1 cellular context compared by ENCODE assay signal in the genomic region with DNA sequence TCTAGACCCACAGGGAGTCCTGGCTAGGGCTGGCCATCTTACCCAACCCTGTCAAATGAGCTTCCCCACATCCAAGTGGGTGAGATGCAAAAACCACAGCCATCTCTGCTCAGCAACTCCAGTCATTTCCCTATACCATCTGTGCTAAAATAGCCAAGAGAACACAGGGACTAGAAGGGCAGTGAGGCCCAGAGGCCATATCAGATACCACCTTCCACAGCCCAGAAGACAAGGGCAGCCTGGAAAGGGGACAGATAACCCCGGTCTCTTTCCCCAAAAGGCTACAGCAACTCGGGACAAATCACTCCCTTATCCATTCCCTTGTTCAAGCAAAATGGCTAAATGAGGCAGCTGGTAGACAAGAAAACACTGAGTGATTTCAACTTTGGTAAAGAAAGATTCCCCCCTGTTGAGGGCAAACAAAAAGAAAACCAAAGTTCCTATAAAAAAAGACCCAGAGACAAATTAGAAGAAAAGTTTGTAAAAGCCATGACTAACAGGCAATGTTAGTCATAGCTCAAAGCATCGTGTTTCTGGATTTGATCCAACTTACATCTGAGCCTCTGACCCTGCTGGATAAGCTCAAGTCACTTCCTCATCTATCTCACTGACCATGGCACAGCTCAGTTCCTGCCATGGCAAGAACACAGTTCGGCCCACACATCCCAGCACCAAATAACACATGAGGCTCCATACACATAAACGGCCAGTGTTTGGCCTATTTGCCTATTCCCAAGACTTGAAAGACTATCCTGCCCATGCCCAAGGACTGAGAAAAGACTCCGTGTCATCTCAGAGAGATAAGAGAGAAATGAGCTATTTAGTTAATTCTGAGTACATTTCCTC.
TF ChIP-seq lines count a peak whose summit lies in the region.

No MANE protein-coding gene starts in this region.

TF ChIP-seq in K562, 482 proteins besides CTCF, POLR2A, EP300 and RAD21 (continued from another document):
- TF ChIP-seq, protein P1, sequence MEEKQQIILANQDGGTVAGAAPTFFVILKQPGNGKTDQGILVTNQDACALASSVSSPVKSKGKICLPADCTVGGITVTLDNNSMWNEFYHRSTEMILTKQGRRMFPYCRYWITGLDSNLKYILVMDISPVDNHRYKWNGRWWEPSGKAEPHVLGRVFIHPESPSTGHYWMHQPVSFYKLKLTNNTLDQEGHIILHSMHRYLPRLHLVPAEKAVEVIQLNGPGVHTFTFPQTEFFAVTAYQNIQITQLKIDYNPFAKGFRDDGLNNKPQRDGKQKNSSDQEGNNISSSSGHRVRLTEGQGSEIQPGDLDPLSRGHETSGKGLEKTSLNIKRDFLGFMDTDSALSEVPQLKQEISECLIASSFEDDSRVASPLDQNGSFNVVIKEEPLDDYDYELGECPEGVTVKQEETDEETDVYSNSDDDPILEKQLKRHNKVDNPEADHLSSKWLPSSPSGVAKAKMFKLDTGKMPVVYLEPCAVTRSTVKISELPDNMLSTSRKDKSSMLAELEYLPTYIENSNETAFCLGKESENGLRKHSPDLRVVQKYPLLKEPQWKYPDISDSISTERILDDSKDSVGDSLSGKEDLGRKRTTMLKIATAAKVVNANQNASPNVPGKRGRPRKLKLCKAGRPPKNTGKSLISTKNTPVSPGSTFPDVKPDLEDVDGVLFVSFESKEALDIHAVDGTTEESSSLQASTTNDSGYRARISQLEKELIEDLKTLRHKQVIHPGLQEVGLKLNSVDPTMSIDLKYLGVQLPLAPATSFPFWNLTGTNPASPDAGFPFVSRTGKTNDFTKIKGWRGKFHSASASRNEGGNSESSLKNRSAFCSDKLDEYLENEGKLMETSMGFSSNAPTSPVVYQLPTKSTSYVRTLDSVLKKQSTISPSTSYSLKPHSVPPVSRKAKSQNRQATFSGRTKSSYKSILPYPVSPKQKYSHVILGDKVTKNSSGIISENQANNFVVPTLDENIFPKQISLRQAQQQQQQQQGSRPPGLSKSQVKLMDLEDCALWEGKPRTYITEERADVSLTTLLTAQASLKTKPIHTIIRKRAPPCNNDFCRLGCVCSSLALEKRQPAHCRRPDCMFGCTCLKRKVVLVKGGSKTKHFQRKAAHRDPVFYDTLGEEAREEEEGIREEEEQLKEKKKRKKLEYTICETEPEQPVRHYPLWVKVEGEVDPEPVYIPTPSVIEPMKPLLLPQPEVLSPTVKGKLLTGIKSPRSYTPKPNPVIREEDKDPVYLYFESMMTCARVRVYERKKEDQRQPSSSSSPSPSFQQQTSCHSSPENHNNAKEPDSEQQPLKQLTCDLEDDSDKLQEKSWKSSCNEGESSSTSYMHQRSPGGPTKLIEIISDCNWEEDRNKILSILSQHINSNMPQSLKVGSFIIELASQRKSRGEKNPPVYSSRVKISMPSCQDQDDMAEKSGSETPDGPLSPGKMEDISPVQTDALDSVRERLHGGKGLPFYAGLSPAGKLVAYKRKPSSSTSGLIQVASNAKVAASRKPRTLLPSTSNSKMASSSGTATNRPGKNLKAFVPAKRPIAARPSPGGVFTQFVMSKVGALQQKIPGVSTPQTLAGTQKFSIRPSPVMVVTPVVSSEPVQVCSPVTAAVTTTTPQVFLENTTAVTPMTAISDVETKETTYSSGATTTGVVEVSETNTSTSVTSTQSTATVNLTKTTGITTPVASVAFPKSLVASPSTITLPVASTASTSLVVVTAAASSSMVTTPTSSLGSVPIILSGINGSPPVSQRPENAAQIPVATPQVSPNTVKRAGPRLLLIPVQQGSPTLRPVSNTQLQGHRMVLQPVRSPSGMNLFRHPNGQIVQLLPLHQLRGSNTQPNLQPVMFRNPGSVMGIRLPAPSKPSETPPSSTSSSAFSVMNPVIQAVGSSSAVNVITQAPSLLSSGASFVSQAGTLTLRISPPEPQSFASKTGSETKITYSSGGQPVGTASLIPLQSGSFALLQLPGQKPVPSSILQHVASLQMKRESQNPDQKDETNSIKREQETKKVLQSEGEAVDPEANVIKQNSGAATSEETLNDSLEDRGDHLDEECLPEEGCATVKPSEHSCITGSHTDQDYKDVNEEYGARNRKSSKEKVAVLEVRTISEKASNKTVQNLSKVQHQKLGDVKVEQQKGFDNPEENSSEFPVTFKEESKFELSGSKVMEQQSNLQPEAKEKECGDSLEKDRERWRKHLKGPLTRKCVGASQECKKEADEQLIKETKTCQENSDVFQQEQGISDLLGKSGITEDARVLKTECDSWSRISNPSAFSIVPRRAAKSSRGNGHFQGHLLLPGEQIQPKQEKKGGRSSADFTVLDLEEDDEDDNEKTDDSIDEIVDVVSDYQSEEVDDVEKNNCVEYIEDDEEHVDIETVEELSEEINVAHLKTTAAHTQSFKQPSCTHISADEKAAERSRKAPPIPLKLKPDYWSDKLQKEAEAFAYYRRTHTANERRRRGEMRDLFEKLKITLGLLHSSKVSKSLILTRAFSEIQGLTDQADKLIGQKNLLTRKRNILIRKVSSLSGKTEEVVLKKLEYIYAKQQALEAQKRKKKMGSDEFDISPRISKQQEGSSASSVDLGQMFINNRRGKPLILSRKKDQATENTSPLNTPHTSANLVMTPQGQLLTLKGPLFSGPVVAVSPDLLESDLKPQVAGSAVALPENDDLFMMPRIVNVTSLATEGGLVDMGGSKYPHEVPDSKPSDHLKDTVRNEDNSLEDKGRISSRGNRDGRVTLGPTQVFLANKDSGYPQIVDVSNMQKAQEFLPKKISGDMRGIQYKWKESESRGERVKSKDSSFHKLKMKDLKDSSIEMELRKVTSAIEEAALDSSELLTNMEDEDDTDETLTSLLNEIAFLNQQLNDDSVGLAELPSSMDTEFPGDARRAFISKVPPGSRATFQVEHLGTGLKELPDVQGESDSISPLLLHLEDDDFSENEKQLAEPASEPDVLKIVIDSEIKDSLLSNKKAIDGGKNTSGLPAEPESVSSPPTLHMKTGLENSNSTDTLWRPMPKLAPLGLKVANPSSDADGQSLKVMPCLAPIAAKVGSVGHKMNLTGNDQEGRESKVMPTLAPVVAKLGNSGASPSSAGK (IDR thresholded peaks at IDR 0.05), result peak; percentile 36; the same call in 1 of the 2 replicates
- TF ChIP-seq MAZ (CRISPR knock-in tag; conservative IDR thresholded peaks at IDR 0.05 in 1 of 2, IDR thresholded peaks at IDR 0.05 in 1 of 2), result no peak
- no peak for TF ChIP-seq NFXL1 (CRISPR knock-in tag; IDR thresholded peaks at IDR 0.05)
- no peak for TF ChIP-seq NCOA6 (IDR thresholded peaks at IDR 0.05)
- TF ChIP-seq SP1 (CRISPR knock-in tag; IDR thresholded peaks at IDR 0.05), result no peak
- 0 out of 2 replicates have a peak, but pooled peaks have one; percentile 27 for TF ChIP-seq DDX20 (tag; IDR thresholded peaks at IDR 0.05; ENCODE audit: low read depth)
- TF ChIP-seq CHD4 (IDR thresholded peaks at IDR 0.05; ENCODE audit: insufficient read depth, insufficient replicate concordance, low read depth, low read length, poor library complexity, severe bottlenecking), result no peak
- TF ChIP-seq HNRNPUL1 (IDR thresholded peaks at IDR 0.05; ENCODE audit: low read length), result no peak
- no peak for TF ChIP-seq MECOM (CRISPR knock-in tag; IDR thresholded peaks at IDR 0.05)
- no peak for TF ChIP-seq GTF2F1 (IDR thresholded peaks at IDR 0.05; ENCODE audit: low read depth, low read length)
- TF ChIP-seq, protein P2, sequence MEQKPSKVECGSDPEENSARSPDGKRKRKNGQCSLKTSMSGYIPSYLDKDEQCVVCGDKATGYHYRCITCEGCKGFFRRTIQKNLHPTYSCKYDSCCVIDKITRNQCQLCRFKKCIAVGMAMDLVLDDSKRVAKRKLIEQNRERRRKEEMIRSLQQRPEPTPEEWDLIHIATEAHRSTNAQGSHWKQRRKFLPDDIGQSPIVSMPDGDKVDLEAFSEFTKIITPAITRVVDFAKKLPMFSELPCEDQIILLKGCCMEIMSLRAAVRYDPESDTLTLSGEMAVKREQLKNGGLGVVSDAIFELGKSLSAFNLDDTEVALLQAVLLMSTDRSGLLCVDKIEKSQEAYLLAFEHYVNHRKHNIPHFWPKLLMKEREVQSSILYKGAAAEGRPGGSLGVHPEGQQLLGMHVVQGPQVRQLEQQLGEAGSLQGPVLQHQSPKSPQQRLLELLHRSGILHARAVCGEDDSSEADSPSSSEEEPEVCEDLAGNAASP (IDR thresholded peaks at IDR 0.05), result no peak
- TF ChIP-seq ZBTB7A (IDR thresholded peaks at IDR 0.05; ENCODE audit: borderline replicate concordance, control insufficient read depth, low read depth, low read length), result no peak
- no peak for TF ChIP-seq ZNF133 (CRISPR knock-in tag; IDR thresholded peaks at IDR 0.05)
- no peak for TF ChIP-seq ZNF384 (IDR thresholded peaks at IDR 0.05; ENCODE audit: low read depth, low read length)
- no peak for TF ChIP-seq JUNB (CRISPR knock-in tag; conservative IDR thresholded peaks at IDR 0.05)
- TF ChIP-seq NCOA2 (IDR thresholded peaks at IDR 0.05; ENCODE audit: partially characterized antibody in 2 of 2), result no peak
- no peak for TF ChIP-seq SMAD1 (IDR thresholded peaks at IDR 0.05; ENCODE audit: low read depth, low read length, partially characterized antibody)
- no peak for TF ChIP-seq ZFX (CRISPR knock-in tag; IDR thresholded peaks at IDR 0.05)
- no peak for TF ChIP-seq TCF7L2 (IDR thresholded peaks at IDR 0.05; ENCODE audit: low read depth, low read length)
- no peak for TF ChIP-seq FOXP1 (CRISPR knock-in tag; IDR thresholded peaks at IDR 0.05)
- no peak for TF ChIP-seq PHF8 (IDR thresholded peaks at IDR 0.05; ENCODE audit: borderline replicate concordance, low read length)
- no peak for TF ChIP-seq ZNF197 (CRISPR knock-in tag; IDR thresholded peaks at IDR 0.05; ENCODE audit: low read depth)
- 0 out of 2 replicates have a peak, but pooled peaks have one; percentile 25 for TF ChIP-seq GATA2 (CRISPR knock-in tag; IDR thresholded peaks at IDR 0.05)
- TF ChIP-seq, protein P3, sequence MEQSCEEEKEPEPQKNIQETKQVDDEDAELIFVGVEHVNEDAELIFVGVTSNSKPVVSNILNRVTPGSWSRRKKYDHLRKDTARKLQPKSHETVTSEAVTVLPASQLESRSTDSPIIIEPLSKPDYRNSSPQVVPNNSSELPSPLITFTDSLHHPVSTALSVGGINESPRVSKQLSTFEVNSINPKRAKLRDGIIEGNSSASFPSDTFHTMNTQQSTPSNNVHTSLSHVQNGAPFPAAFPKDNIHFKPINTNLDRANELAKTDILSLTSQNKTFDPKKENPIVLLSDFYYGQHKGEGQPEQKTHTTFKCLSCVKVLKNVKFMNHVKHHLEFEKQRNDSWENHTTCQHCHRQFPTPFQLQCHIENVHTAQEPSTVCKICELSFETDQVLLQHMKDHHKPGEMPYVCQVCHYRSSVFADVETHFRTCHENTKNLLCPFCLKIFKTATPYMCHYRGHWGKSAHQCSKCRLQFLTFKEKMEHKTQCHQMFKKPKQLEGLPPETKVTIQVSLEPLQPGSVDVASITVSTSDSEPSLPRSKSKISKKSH (CRISPR knock-in tag; IDR thresholded peaks at IDR 0.05), result no peak
- TF ChIP-seq MEIS2 (IDR thresholded peaks at IDR 0.05; ENCODE audit: partially characterized antibody), result peak; percentile 23
- no peak for TF ChIP-seq IRF2 (CRISPR knock-in tag; IDR thresholded peaks at IDR 0.05)
- TF ChIP-seq, protein P4, sequence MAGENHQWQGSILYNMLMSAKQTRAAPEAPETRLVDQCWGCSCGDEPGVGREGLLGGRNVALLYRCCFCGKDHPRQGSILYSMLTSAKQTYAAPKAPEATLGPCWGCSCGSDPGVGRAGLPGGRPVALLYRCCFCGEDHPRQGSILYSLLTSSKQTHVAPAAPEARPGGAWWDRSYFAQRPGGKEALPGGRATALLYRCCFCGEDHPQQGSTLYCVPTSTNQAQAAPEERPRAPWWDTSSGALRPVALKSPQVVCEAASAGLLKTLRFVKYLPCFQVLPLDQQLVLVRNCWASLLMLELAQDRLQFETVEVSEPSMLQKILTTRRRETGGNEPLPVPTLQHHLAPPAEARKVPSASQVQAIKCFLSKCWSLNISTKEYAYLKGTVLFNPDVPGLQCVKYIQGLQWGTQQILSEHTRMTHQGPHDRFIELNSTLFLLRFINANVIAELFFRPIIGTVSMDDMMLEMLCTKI (IDR thresholded peaks at IDR 0.05; ENCODE audit: partially characterized antibody), result no peak
- TF ChIP-seq, protein P5, sequence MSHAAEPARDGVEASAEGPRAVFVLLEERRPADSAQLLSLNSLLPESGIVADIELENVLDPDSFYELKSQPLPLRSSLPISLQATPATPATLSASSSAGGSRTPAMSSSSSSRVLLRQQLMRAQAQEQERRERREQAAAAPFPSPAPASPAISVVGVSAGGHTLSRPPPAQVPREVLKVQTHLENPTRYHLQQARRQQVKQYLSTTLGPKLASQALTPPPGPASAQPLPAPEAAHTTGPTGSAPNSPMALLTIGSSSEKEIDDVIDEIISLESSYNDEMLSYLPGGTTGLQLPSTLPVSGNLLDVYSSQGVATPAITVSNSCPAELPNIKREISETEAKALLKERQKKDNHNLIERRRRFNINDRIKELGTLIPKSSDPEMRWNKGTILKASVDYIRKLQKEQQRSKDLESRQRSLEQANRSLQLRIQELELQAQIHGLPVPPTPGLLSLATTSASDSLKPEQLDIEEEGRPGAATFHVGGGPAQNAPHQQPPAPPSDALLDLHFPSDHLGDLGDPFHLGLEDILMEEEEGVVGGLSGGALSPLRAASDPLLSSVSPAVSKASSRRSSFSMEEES (CRISPR knock-in tag; IDR thresholded peaks at IDR 0.05), result no peak
- TF ChIP-seq RFX1 (IDR thresholded peaks at IDR 0.05), result no peak
- TF ChIP-seq RCOR1 (IDR thresholded peaks at IDR 0.05; ENCODE audit: borderline replicate concordance in 1 of 2, low read depth in 2 of 2, low read length in 2 of 2), result peak in 1 of 2 experiments; percentile 12; a peak in 2 of 4 replicates
- TF ChIP-seq SMARCE1 (IDR thresholded peaks at IDR 0.05), result peak; percentile 95
- TF ChIP-seq TFAM (CRISPR knock-in tag; conservative IDR thresholded peaks at IDR 0.05), result no peak
- no peak for TF ChIP-seq CHD2 (IDR thresholded peaks at IDR 0.05; ENCODE audit: low read depth, low read length)
- TF ChIP-seq SAFB (IDR thresholded peaks at IDR 0.05; ENCODE audit: borderline replicate concordance, low read depth, low read length), result no peak
- TF ChIP-seq NR2F6 (CRISPR knock-in tag; IDR thresholded peaks at IDR 0.05), result no peak
TF ChIP-seq in K562: peak in this region for 77.
